1 cellular context compared by ENCODE assay signal in the genomic region with DNA sequence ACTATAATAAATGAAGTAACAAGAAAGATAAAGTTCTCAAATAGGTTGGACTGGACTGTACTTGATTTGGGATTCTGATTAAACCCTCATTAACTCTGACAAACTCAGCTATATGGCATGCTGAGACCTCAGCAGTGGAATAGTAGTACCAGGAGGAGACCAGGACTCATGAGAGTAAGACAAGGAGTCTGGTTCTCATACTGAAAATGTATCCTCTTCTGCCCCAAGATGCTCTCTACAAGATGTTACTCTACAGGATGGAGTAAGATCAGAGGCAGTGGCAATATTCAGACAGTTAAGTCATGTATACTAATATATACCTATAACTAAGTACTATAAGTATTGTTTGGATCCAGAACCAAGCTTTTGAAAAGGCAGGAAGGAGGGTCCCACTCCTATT.
TF ChIP-seq lines count a peak whose summit lies in the region.

No MANE protein-coding gene starts in this region.

TF ChIP-seq in SK-N-SH treated with all-trans-retinoic acid at 6 μM for 48 hours, 23 proteins besides CTCF, POLR2A, EP300 and RAD21 (continued from another document):
- TF ChIP-seq, protein P1, sequence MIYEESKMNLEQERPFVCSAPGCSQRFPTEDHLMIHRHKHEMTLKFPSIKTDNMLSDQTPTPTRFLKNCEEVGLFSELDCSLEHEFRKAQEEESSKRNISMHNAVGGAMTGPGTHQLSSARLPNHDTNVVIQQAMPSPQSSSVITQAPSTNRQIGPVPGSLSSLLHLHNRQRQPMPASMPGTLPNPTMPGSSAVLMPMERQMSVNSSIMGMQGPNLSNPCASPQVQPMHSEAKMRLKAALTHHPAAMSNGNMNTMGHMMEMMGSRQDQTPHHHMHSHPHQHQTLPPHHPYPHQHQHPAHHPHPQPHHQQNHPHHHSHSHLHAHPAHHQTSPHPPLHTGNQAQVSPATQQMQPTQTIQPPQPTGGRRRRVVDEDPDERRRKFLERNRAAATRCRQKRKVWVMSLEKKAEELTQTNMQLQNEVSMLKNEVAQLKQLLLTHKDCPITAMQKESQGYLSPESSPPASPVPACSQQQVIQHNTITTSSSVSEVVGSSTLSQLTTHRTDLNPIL (CRISPR knock-in tag; IDR thresholded peaks at IDR 0.05; ENCODE audit: low read depth), result no peak
- TF ChIP-seq, protein P2, sequence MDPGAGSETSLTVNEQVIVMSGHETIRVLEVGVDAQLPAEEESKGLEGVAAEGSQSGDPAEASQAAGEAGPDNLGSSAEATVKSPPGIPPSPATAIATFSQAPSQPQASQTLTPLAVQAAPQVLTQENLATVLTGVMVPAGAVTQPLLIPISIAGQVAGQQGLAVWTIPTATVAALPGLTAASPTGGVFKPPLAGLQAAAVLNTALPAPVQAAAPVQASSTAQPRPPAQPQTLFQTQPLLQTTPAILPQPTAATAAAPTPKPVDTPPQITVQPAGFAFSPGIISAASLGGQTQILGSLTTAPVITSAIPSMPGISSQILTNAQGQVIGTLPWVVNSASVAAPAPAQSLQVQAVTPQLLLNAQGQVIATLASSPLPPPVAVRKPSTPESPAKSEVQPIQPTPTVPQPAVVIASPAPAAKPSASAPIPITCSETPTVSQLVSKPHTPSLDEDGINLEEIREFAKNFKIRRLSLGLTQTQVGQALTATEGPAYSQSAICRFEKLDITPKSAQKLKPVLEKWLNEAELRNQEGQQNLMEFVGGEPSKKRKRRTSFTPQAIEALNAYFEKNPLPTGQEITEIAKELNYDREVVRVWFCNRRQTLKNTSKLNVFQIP (CRISPR knock-in tag; IDR thresholded peaks at IDR 0.05; ENCODE audit: borderline replicate concordance, low read depth), result no peak
- no peak for TF ChIP-seq TCF4 (CRISPR knock-in tag; IDR thresholded peaks at IDR 0.05; ENCODE audit: borderline replicate concordance)
- TF ChIP-seq ARNTL (CRISPR knock-in tag; IDR thresholded peaks at IDR 0.05; ENCODE audit: borderline replicate concordance, low read depth), result no peak
- no peak for TF ChIP-seq BACH2 (CRISPR knock-in tag; IDR thresholded peaks at IDR 0.05; ENCODE audit: borderline replicate concordance)
- TF ChIP-seq TOX (CRISPR knock-in tag; IDR thresholded peaks at IDR 0.05; ENCODE audit: borderline replicate concordance), result no peak
- TF ChIP-seq ZNF8 (CRISPR knock-in tag; IDR thresholded peaks at IDR 0.05), result no peak
- TF ChIP-seq, protein P3, sequence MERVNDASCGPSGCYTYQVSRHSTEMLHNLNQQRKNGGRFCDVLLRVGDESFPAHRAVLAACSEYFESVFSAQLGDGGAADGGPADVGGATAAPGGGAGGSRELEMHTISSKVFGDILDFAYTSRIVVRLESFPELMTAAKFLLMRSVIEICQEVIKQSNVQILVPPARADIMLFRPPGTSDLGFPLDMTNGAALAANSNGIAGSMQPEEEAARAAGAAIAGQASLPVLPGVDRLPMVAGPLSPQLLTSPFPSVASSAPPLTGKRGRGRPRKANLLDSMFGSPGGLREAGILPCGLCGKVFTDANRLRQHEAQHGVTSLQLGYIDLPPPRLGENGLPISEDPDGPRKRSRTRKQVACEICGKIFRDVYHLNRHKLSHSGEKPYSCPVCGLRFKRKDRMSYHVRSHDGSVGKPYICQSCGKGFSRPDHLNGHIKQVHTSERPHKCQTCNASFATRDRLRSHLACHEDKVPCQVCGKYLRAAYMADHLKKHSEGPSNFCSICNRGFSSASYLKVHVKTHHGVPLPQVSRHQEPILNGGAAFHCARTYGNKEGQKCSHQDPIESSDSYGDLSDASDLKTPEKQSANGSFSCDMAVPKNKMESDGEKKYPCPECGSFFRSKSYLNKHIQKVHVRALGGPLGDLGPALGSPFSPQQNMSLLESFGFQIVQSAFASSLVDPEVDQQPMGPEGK (CRISPR knock-in tag; IDR thresholded peaks at IDR 0.05; ENCODE audit: borderline replicate concordance), result no peak
